ENCODE assay signal across 1 cellular context in genomic region chrX:103586314-103586646, GRCh38.
TF ChIP-seq lines count a peak whose summit lies in the region.

No MANE protein-coding gene starts in this region.

TF ChIP-seq in H1, 55 proteins besides CTCF, POLR2A, EP300 and RAD21 (continued from another document):
- TF ChIP-seq SUZ12 (IDR thresholded peaks at IDR 0.05; ENCODE audit: low read length) (no peak), TAF1 (IDR thresholded peaks at IDR 0.05; ENCODE audit: low read depth, low read length) (no peak), SIN3A (conservative IDR thresholded peaks at IDR 0.05 in 1 of 2, IDR thresholded peaks at IDR 0.05 in 1 of 2; ENCODE audit: low read depth in 1 of 2, low read length in 2 of 2) (no peak), CHD2 (IDR thresholded peaks at IDR 0.05; ENCODE audit: low read length) (no peak), TCF12 (IDR thresholded peaks at IDR 0.05; ENCODE audit: low read depth, low read length) (no peak), PHF8 (conservative IDR thresholded peaks at IDR 0.05; ENCODE audit: low read depth, low read length) (no peak), BACH1 (IDR thresholded peaks at IDR 0.05; ENCODE audit: low read length) (no peak), E2F6 (IDR thresholded peaks at IDR 0.05) (no peak), CHD7 (IDR thresholded peaks at IDR 0.05; ENCODE audit: insufficient replicate concordance, low read length) (no peak), RXRA (IDR thresholded peaks at IDR 0.05; ENCODE audit: insufficient read depth, low read depth, low read length) (no peak), KDM5A (IDR thresholded peaks at IDR 0.05; ENCODE audit: low read length) (no peak)
